ENCODE assay signal across 2 cellular contexts in the genomic region with DNA sequence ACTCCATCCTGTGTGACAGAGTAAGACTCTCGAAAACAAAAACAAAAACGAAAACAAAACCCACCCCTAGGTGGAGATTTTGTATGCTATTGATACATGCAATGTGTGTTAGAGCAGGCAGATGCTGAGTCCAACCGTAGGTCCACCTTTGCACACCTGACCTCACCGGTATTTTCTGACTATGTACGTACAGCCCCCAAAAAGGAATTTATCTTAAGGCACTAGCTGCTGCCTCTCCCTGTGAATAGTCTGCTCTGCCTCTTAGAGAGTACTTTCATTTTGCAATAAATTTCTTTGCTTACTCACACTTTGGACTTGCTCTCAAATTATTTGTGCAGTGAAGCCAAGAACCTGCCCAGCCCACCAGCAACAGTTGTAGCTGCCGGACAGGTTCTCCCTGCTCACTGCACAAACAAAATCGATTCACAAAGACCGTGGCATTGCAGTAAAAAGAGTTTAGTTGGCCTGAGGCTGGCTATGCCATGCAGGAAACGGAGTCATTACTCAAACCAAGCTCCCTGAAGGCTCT.
TF ChIP-seq lines count a peak whose summit lies in the region.

No MANE protein-coding gene starts in this region.

TF ChIP-seq in SK-N-SH, 30 proteins besides CTCF, POLR2A, EP300 and RAD21 (continued from another document):
- TF ChIP-seq, protein P1, sequence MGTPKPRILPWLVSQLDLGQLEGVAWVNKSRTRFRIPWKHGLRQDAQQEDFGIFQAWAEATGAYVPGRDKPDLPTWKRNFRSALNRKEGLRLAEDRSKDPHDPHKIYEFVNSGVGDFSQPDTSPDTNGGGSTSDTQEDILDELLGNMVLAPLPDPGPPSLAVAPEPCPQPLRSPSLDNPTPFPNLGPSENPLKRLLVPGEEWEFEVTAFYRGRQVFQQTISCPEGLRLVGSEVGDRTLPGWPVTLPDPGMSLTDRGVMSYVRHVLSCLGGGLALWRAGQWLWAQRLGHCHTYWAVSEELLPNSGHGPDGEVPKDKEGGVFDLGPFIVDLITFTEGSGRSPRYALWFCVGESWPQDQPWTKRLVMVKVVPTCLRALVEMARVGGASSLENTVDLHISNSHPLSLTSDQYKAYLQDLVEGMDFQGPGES (IDR thresholded peaks at IDR 0.05; ENCODE audit: low read depth, low read length): no peak
- TF ChIP-seq RFX5 (IDR thresholded peaks at IDR 0.05; ENCODE audit: low read length): no peak
- no peak for TF ChIP-seq EZH2phosphoT487 (IDR thresholded peaks at IDR 0.05; ENCODE audit: borderline replicate concordance, low read depth)
- TF ChIP-seq, protein P2, sequence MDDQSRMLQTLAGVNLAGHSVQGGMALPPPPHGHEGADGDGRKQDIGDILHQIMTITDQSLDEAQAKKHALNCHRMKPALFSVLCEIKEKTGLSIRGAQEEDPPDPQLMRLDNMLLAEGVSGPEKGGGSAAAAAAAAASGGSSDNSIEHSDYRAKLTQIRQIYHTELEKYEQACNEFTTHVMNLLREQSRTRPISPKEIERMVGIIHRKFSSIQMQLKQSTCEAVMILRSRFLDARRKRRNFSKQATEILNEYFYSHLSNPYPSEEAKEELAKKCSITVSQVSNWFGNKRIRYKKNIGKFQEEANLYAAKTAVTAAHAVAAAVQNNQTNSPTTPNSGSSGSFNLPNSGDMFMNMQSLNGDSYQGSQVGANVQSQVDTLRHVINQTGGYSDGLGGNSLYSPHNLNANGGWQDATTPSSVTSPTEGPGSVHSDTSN (IDR thresholded peaks at IDR 0.05): no peak
- TF ChIP-seq RXRA (IDR thresholded peaks at IDR 0.05; ENCODE audit: borderline replicate concordance, low read depth): no peak
- no peak for TF ChIP-seq SMC3 (IDR thresholded peaks at IDR 0.05; ENCODE audit: low read depth, low read length)
- no peak for TF ChIP-seq RCOR1 (IDR thresholded peaks at IDR 0.05; ENCODE audit: low read length)
- no peak for TF ChIP-seq MEF2A (IDR thresholded peaks at IDR 0.05; ENCODE audit: borderline replicate concordance, low read depth)
- TF ChIP-seq, protein P3, sequence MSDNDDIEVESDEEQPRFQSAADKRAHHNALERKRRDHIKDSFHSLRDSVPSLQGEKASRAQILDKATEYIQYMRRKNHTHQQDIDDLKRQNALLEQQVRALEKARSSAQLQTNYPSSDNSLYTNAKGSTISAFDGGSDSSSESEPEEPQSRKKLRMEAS (IDR thresholded peaks at IDR 0.05; ENCODE audit: low read depth): no peak
- no peak for TF ChIP-seq NRF1 (IDR thresholded peaks at IDR 0.05; ENCODE audit: low read depth, low read length)
- no peak for TF ChIP-seq GABPA (IDR thresholded peaks at IDR 0.05; ENCODE audit: low read depth)
- TF ChIP-seq, protein P4, sequence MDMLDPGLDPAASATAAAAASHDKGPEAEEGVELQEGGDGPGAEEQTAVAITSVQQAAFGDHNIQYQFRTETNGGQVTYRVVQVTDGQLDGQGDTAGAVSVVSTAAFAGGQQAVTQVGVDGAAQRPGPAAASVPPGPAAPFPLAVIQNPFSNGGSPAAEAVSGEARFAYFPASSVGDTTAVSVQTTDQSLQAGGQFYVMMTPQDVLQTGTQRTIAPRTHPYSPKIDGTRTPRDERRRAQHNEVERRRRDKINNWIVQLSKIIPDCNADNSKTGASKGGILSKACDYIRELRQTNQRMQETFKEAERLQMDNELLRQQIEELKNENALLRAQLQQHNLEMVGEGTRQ (IDR thresholded peaks at IDR 0.05; ENCODE audit: borderline replicate concordance, low read depth, low read length): no peak
- TF ChIP-seq POLR2AphosphoS5 (IDR thresholded peaks at IDR 0.05; ENCODE audit: low read depth, low read length): no peak
- TF ChIP-seq SIN3A (IDR thresholded peaks at IDR 0.05; ENCODE audit: borderline replicate concordance, low read depth, low read length): no peak
- no peak for TF ChIP-seq FOXJ3 (CRISPR knock-in tag; IDR thresholded peaks at IDR 0.05)

TF ChIP-seq in SK-N-SH treated with all-trans-retinoic acid at 6 μM for 48 hours, 23 proteins besides CTCF, POLR2A, EP300 and RAD21 (continued from another document):
- TF ChIP-seq, protein P5, sequence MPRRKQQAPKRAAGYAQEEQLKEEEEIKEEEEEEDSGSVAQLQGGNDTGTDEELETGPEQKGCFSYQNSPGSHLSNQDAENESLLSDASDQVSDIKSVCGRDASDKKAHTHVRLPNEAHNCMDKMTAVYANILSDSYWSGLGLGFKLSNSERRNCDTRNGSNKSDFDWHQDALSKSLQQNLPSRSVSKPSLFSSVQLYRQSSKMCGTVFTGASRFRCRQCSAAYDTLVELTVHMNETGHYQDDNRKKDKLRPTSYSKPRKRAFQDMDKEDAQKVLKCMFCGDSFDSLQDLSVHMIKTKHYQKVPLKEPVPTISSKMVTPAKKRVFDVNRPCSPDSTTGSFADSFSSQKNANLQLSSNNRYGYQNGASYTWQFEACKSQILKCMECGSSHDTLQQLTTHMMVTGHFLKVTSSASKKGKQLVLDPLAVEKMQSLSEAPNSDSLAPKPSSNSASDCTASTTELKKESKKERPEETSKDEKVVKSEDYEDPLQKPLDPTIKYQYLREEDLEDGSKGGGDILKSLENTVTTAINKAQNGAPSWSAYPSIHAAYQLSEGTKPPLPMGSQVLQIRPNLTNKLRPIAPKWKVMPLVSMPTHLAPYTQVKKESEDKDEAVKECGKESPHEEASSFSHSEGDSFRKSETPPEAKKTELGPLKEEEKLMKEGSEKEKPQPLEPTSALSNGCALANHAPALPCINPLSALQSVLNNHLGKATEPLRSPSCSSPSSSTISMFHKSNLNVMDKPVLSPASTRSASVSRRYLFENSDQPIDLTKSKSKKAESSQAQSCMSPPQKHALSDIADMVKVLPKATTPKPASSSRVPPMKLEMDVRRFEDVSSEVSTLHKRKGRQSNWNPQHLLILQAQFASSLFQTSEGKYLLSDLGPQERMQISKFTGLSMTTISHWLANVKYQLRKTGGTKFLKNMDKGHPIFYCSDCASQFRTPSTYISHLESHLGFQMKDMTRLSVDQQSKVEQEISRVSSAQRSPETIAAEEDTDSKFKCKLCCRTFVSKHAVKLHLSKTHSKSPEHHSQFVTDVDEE (CRISPR knock-in tag; IDR thresholded peaks at IDR 0.05): no peak
- no peak for TF ChIP-seq ZFP30 (CRISPR knock-in tag; IDR thresholded peaks at IDR 0.05)
- TF ChIP-seq ZNF565 (CRISPR knock-in tag; conservative IDR thresholded peaks at IDR 0.05; ENCODE audit: low read depth): no peak
- TF ChIP-seq, protein P6, sequence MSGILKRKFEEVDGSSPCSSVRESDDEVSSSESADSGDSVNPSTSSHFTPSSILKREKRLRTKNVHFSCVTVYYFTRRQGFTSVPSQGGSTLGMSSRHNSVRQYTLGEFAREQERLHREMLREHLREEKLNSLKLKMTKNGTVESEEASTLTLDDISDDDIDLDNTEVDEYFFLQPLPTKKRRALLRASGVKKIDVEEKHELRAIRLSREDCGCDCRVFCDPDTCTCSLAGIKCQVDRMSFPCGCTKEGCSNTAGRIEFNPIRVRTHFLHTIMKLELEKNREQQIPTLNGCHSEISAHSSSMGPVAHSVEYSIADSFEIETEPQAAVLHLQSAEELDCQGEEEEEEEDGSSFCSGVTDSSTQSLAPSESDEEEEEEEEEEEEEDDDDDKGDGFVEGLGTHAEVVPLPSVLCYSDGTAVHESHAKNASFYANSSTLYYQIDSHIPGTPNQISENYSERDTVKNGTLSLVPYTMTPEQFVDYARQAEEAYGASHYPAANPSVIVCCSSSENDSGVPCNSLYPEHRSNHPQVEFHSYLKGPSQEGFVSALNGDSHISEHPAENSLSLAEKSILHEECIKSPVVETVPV (CRISPR knock-in tag; IDR thresholded peaks at IDR 0.05): no peak
- TF ChIP-seq RARB (CRISPR knock-in tag; IDR thresholded peaks at IDR 0.05): no peak
